ENCODE assay signal across 1 cellular context in genomic region chr1:9589144-9589718, GRCh38.
A peak's percentile ranks its signal among the peaks of the same experiment; 100 is the strongest.
TF ChIP-seq lines count a peak whose summit lies in the region.

No MANE protein-coding gene starts in this region.

TF ChIP-seq in IMR-90, 13 proteins besides CTCF, POLR2A, EP300 and RAD21:
- TF ChIP-seq MXI1 (IDR thresholded peaks at IDR 0.05; ENCODE audit: borderline replicate concordance, low read depth, low read length): peak; percentile 28; the same call in 1 of the 2 replicates
- TF ChIP-seq SMC3 (IDR thresholded peaks at IDR 0.05; ENCODE audit: low read depth, low read length): no peak
